In the genomic region with DNA sequence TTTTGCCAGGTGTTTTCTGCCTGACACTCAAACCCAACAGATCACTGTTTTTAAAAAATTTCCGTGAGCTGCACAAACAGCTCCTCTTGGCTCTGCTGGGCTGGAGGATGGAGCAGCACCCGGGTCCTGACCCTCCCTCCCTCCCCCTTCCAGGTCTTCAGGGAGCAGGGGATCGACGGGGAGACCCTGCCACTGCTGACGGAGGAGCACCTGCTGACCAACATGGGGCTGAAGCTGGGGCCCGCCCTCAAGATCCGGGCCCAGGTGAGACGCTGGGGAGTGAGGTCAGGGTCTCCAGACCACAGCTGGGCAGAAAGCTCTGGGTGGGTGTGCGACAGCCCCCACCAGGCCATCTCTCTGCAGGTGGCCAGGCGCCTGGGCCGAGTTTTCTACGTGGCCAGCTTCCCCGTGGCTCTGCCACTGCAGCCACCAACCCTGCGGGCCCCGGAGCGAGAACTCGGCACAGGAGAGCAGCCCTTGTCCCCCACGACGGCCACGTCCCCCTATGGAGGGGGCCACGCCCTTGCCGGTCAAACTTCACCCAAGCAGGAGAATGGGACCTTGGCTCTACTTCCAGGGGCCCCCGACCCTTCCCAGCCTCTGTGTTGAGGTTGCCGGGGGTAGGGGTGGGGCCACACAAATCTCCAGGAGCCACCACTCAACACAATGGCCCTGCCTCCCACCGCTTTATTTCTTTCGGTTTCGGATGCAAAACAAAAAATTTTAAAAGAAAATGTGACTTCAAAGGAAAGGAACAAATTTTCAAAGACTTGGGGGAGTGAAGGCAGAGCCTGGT, we compare ENCODE assay signal across 20 cellular contexts. TPM values are rescaled to one million over a fixed set of nuclear protein-coding genes. Genes with fewer than 3 reads are reported as not detected.
A peak's percentile ranks its signal among the peaks of the same experiment; 100 is the strongest.
DNase-seq lines count a peak whose midpoint lies in the region; ATAC-seq, FAIRE-seq and TF ChIP-seq lines count a peak whose summit lies in the region.
"Had no signal": no experiment of that assay in that cellular context is flagged by ENCODE, and none has a peak within 500 bp of the region (broad histone marks: within the 10 kb centered on the region; RNA-seq: fewer than 3 reads in every experiment).

No MANE protein-coding gene starts in this region.

- no peaks in the 10 kb centered on the region for H3K9me3 Mint-ChIP-seq in astrocyte (ENCODE audit: unreplicated experiment)
- H3K9me3 Mint-ChIP-seq: activated CD8-positive, alpha-beta T cell treated with anti-CD3 and anti-CD28 coated beads for 36 hours; neural crest cell; stimulated activated naive CD8-positive, alpha-beta T cell treated with anti-CD3 and anti-CD28 coated beads, Interleukin-15, Interleukin-2, amounts not matched to agents 100 ng/mL and 50 ng/mL, for 24 hours had no signal

- WGBS in heart left ventricle, 4 donors = 70 to 81% (median 73%) methylated on average over 26 to 27 of the region's 27 CpGs
- 65% methylated on average over 27 of the region's 27 CpGs for WGBS in urinary bladder

- H3K27me3 ChIP-seq in heart left ventricle (peaks cover 8 to 52% (median 38%) of the 10 kb centered on the region in 9 donors), astrocyte (ENCODE audit: insufficient read depth, low read length) (no peaks in the 10 kb centered on the region), lower lobe of right lung (ENCODE audit: low read depth) (peaks cover 50% of the 10 kb centered on the region)

- TF ChIP-seq POLR2A in heart left ventricle (IDR thresholded peaks at IDR 0.05) = no peak

- peaks cover 28% of the 10 kb centered on the region for H4K20me1 ChIP-seq in astrocyte (ENCODE audit: insufficient read depth, low read length)

- no peak overlapping the region for H3K27ac Mint-ChIP-seq in astrocyte (ENCODE audit: unreplicated experiment)
- H3K27ac Mint-ChIP-seq: activated CD8-positive, alpha-beta T cell treated with anti-CD3 and anti-CD28 coated beads for 36 hours; stimulated activated naive CD8-positive, alpha-beta T cell treated with anti-CD3 and anti-CD28 coated beads, Interleukin-15, Interleukin-2, amounts not matched to agents 100 ng/mL and 50 ng/mL, for 24 hours had no signal

- DNase-seq in heart left ventricle = no peak
- DNase-seq in Right ventricle myocardium superior = no peak
- DNase-seq in astrocyte (ENCODE audit: low read depth) = no peak
- no peak for DNase-seq in lower lobe of right lung
- no peak for DNase-seq in pons (ENCODE audit: low spot score)
- no peak for DNase-seq in NCI-H2196 treated with DMSO at 0.1 percent for 48 hours (lab: John Stamatoyannopoulos, UW; ENCODE audit: unreplicated experiment)
- DNase-seq in NCI-H1694 (lab: John Stamatoyannopoulos, UW) = no peak
- DNase-seq: activated CD8-positive, alpha-beta T cell treated with anti-CD3 and anti-CD28 coated beads for 36 hours; activated effector memory CD4-positive, alpha-beta T cell treated with Interleukin-2 at 50 U/mL for 16 hours; Caco-2; effector CD8-positive, alpha-beta T cell; HCEC 1CT; KG1; mammary epithelial cell; NK-92 treated with Interleukin-12 subunit alpha and Interleukin-12 subunit beta, amount 100 ng/mL, for 24 hours had no signal

- TF ChIP-seq CTCF in heart left ventricle (IDR thresholded peaks at IDR 0.05) (no peak), astrocyte (IDR thresholded peaks at IDR 0.05; ENCODE audit: insufficient read depth, low read depth, low read length) (no peak), lower lobe of right lung (IDR thresholded peaks at IDR 0.05) (no peak)

- peaks cover 6% of the 10 kb centered on the region for H3K4me1 Mint-ChIP-seq in astrocyte (ENCODE audit: low read depth, unreplicated experiment)
- H3K4me1 Mint-ChIP-seq: neural crest cell had no signal

- peak overlapping the region; percentile 75 for H3K4me2 ChIP-seq in astrocyte (ENCODE audit: low read length)

- H3K9ac ChIP-seq in astrocyte (ENCODE audit: low read length) = no peak overlapping the region

- peaks cover 3% of the 10 kb centered on the region for H3K27me3 Mint-ChIP-seq in astrocyte (ENCODE audit: low read depth, unreplicated experiment)

- H3K9me3 ChIP-seq in heart left ventricle (no peaks in the 10 kb centered on the region), astrocyte (ENCODE audit: insufficient read depth, low read depth, low read length) (no peaks in the 10 kb centered on the region), lower lobe of right lung (no peaks in the 10 kb centered on the region)
- H3K9me3 ChIP-seq: body of pancreas, Caco-2 had no signal

- H3K4me1 ChIP-seq in heart left ventricle = peaks cover 10 to 50% (median 35%) of the 10 kb centered on the region in 12 donors
- peaks cover 39% of the 10 kb centered on the region for H3K4me1 ChIP-seq in astrocyte (ENCODE audit: insufficient read depth, low read length)
- peaks cover 35% of the 10 kb centered on the region for H3K4me1 ChIP-seq in lower lobe of right lung
- H3K4me1 ChIP-seq in urinary bladder (ENCODE audit: insufficient read depth) = no peaks in the 10 kb centered on the region

- H3K4me3 Mint-ChIP-seq in astrocyte (ENCODE audit: unreplicated experiment) = no peak overlapping the region
- H3K4me3 Mint-ChIP-seq: activated CD8-positive, alpha-beta T cell treated with anti-CD3 and anti-CD28 coated beads for 36 hours; stimulated activated naive CD8-positive, alpha-beta T cell treated with anti-CD3 and anti-CD28 coated beads, Interleukin-15, Interleukin-2, amounts not matched to agents 100 ng/mL and 50 ng/mL, for 24 hours had no signal

- H3K4me3 ChIP-seq in heart left ventricle = peak overlapping the region in 3 of 12 donors; percentile 12 to 26 (median 20)
- H3K4me3 ChIP-seq in astrocyte (ENCODE audit: insufficient read depth, low read depth, low read length) = no peak overlapping the region
- no peak overlapping the region for H3K4me3 ChIP-seq in lower lobe of right lung
- H3K4me3 ChIP-seq in urinary bladder (ENCODE audit: low read depth, low read length) = no peak overlapping the region
- H3K4me3 ChIP-seq: body of pancreas, skin epidermis had no signal

- peaks cover 10% of the 10 kb centered on the region for H3K36me3 Mint-ChIP-seq in astrocyte (ENCODE audit: low read depth, unreplicated experiment)

- H2AFZ ChIP-seq in astrocyte (ENCODE audit: low read depth, low read length) = no peak overlapping the region

- no peaks in the 10 kb centered on the region for H3K79me2 ChIP-seq in astrocyte (ENCODE audit: insufficient read depth, low read length)

- no peak for FAIRE-seq in astrocyte (lab: Jason Lieb, UNC)

- intact Hi-C loops in heart left ventricle (cut with DNase I) (no loop called here), Right ventricle myocardium superior (cut with DNase I) (no loop called here), lower lobe of right lung (cut with DNase I) (no loop called here)

- ATAC-seq in heart left ventricle = no peak
- no peak for ATAC-seq in Right ventricle myocardium superior (ENCODE audit: poor library complexity)
- ATAC-seq in lower lobe of right lung = no peak
- ATAC-seq: activated CD8-positive, alpha-beta T cell treated with anti-CD3 and anti-CD28 coated beads for 36 hours had no signal

- H3K27ac ChIP-seq in heart left ventricle (peak overlapping the region in 11 of 12 donors; percentile 12 to 82 (median 67)), astrocyte (ENCODE audit: low read depth, low read length) (no peak overlapping the region), lower lobe of right lung (peak overlapping the region; percentile 49), urinary bladder (ENCODE audit: low read depth) (peak overlapping the region; percentile 76)

- H3K36me3 ChIP-seq in heart left ventricle = peaks cover 0 to 44% (median 31%) of the 10 kb centered on the region in 9 donors
- no peaks in the 10 kb centered on the region for H3K36me3 ChIP-seq in astrocyte (ENCODE audit: insufficient read depth, low read length)
- peaks cover 32% of the 10 kb centered on the region for H3K36me3 ChIP-seq in lower lobe of right lung
- peaks cover 11% of the 10 kb centered on the region for H3K36me3 ChIP-seq in urinary bladder (ENCODE audit: insufficient read depth)

RNA-seq across cellular contexts. Expression of a gene that starts 15.3 kb away (rescaled TPM):
- total RNA-seq in heart left ventricle = 10 to 100 TPM; 36.0 to 63.6 (median 43.3) TPM
- 10 to 100 TPM; 55.1 to 85.3 TPM for polyA plus RNA-seq in heart left ventricle
- 42.8 TPM for total RNA-seq in Right ventricle myocardium superior
- 83.7 and 91.4 TPM in 2 replicates for total RNA-seq in astrocyte
- 46.5 TPM for total RNA-seq in lower lobe of right lung
- total RNA-seq in urinary bladder = 27.1 TPM
- 59.5 TPM for polyA plus RNA-seq in urinary bladder

RNA-seq across cellular contexts. Expression of a gene that starts 16.6 kb away (rescaled TPM):
- total RNA-seq in heart left ventricle = 1 to 10 TPM; 1.6 to 6.8 (median 4.7) TPM
- polyA plus RNA-seq in heart left ventricle = 1 to 10 TPM; 5.4 to 5.5 TPM
- 5.6 TPM for total RNA-seq in Right ventricle myocardium superior
- 25.6 and 25.9 TPM in 2 replicates for total RNA-seq in astrocyte
- total RNA-seq in lower lobe of right lung = 17.0 TPM
- total RNA-seq in urinary bladder = 4.5 TPM
- 12.0 TPM for polyA plus RNA-seq in urinary bladder

RNA-seq across cellular contexts. Expression of a gene that starts 20.0 kb away (rescaled TPM):
- total RNA-seq in heart left ventricle (1 to 10 TPM in 4 of 9 donors, under 1 TPM in 5; 0.38 to 3.2 (median 0.96) TPM), Right ventricle myocardium superior (1.5 TPM), astrocyte (6.0 and 9.5 TPM in 2 replicates), lower lobe of right lung (2.2 TPM), urinary bladder (18.1 TPM)
- polyA plus RNA-seq in heart left ventricle (1 to 10 TPM in 1 of 2 donors, under 1 TPM in 1; 0.54 to 1.3 TPM), urinary bladder (23.3 TPM)
- total RNA-seq: activated CD8-positive, alpha-beta T cell treated with anti-CD3 and anti-CD28 coated beads for 36 hours; mammary epithelial cell had no signal
- polyA plus RNA-seq: mammary epithelial cell had no signal

RNA-seq across cellular contexts. Expression of a gene that starts 22.5 kb away (rescaled TPM):
- total RNA-seq in heart left ventricle (under 1 TPM in 2 of 9 donors, not detected in 7; 0.37 to 0.63 TPM), Right ventricle myocardium superior (not detected), astrocyte (2.1 and 2.4 TPM in 2 replicates), lower lobe of right lung (1.2 TPM), urinary bladder (1.1 TPM)
- polyA plus RNA-seq in heart left ventricle (under 1 TPM; 0.15 TPM), urinary bladder (4.2 TPM)
- total RNA-seq: body of pancreas, neural crest cell had no signal

RNA-seq across cellular contexts. Expression of a gene that starts 38.1 kb away (rescaled TPM):
- 100 to 1,000 TPM in 6 of 9 donors, 10 to 100 TPM in 3; 52.8 to 149 (median 104) TPM for total RNA-seq in heart left ventricle
- polyA plus RNA-seq in heart left ventricle = 100 to 1,000 TPM in 1 of 2 donors, 10 to 100 TPM in 1; 53.3 to 353 TPM
- total RNA-seq in Right ventricle myocardium superior = 170 TPM
- total RNA-seq in astrocyte = 0.20 TPM in 1 of 2 replicates, not detected in the other
- not detected for total RNA-seq in lower lobe of right lung
- total RNA-seq in urinary bladder = 0.32 TPM
- polyA plus RNA-seq in urinary bladder = 0.73 TPM
- total RNA-seq: activated CD8-positive, alpha-beta T cell treated with anti-CD3 and anti-CD28 coated beads for 36 hours; body of pancreas; mammary epithelial cell; neural crest cell had no signal
- polyA plus RNA-seq: mammary epithelial cell had no signal
